10 cellular contexts compared by ENCODE assay signal in genomic region chr13:111066544-111066943, GRCh38. TPM values are rescaled to one million over a fixed set of nuclear protein-coding genes. Genes with fewer than 3 reads are reported as not detected.
DNase-seq lines count a peak whose midpoint lies in the region; ATAC-seq and TF ChIP-seq lines count a peak whose summit lies in the region.
"Had no signal": no experiment of that assay in that cellular context is flagged by ENCODE, and none has a peak within 500 bp of the region (broad histone marks: within the 10 kb centered on the region; RNA-seq: fewer than 3 reads in every experiment).

No MANE protein-coding gene starts in this region.

- H3K27ac Mint-ChIP-seq in activated CD4-positive, alpha-beta T cell treated with anti-CD3 and anti-CD28 coated beads, Interleukin-2, amount 10 ng/mL, durations not matched to agents 24 days and 14 days: no peak overlapping the region
- peak overlapping the region; percentile 10 for H3K27ac Mint-ChIP-seq in stimulated activated memory B cell treated with anti-CD40 and anti-IgM and Interleukin-4, amounts not matched to agents 10 μg/mL and 1 μg/mL and 100 μg/mL, for 72 hours

- H3K27me3 Mint-ChIP-seq in activated CD4-positive, alpha-beta T cell treated with anti-CD3 and anti-CD28 coated beads, Interleukin-2, amount 10 ng/mL, durations not matched to agents 24 days and 14 days: peaks cover 62% of the 10 kb centered on the region
- H3K27me3 Mint-ChIP-seq in stimulated activated memory B cell treated with anti-CD40 and anti-IgM and Interleukin-4, amounts not matched to agents 10 μg/mL and 1 μg/mL and 100 μg/mL, for 72 hours: peaks cover 43% of the 10 kb centered on the region

- DNase-seq in activated CD4-positive, alpha-beta T cell treated with anti-CD3 and anti-CD28 coated beads, Interleukin-2, amount 10 ng/mL, durations not matched to agents 24 days and 14 days: no peak
- no peak for DNase-seq in activated CD4-positive, alpha-beta T cell treated with anti-CD3 and anti-CD28 coated beads, Interleukin-2, amount 50 U/mL, for 48 hours
- DNase-seq in body of pancreas: peak in 1 of 4 donors; percentile 14
- no peak for DNase-seq in left lobe of liver (ENCODE audit: low spot score)
- DNase-seq in effector memory CD4-positive, alpha-beta T cell: no peak
- no peak for DNase-seq in dedifferentiated amniotic fluid mesenchymal stem cell (ENCODE audit: extremely low spot score)
- DNase-seq: HCEC 1CT, NCI-H187 had no signal

- H3K4me3 Mint-ChIP-seq in activated CD4-positive, alpha-beta T cell treated with anti-CD3 and anti-CD28 coated beads, Interleukin-2, amount 10 ng/mL, durations not matched to agents 24 days and 14 days: peak overlapping the region; percentile 63
- peak overlapping the region; percentile 43 for H3K4me3 Mint-ChIP-seq in stimulated activated memory B cell treated with anti-CD40 and anti-IgM and Interleukin-4, amounts not matched to agents 10 μg/mL and 1 μg/mL and 100 μg/mL, for 72 hours

- peaks cover 5% of the 10 kb centered on the region for H3K4me1 ChIP-seq in body of pancreas
- H3K4me1 ChIP-seq in effector memory CD4-positive, alpha-beta T cell (ENCODE audit: control insufficient read depth, insufficient read depth, low read length, poor library complexity, severe bottlenecking): peaks cover 3% of the 10 kb centered on the region

- no peak overlapping the region for H3K4me3 ChIP-seq in body of pancreas
- H3K4me3 ChIP-seq in effector memory CD4-positive, alpha-beta T cell (ENCODE audit: insufficient read depth, low read depth, low read length, poor library complexity, severe bottlenecking): no peak overlapping the region

- intact Hi-C loops in activated CD4-positive, alpha-beta T cell treated with anti-CD3 and anti-CD28 coated beads, Interleukin-2, amount 10 ng/mL, durations not matched to agents 24 days and 14 days (cut with micrococcal nuclease): loop anchor here (5.0 to 10.0 kb wide), 2 partner anchors 48 to 336 kb away; partner anchors contain the start of gene ARHGEF7
- intact Hi-C loops in body of pancreas (cut with DNase I): loop anchor here (10.0 kb wide), 1 partner anchor 148 kb away; no protein-coding TSS in a partner anchor

- peaks cover 8% of the 10 kb centered on the region for H3K4me1 Mint-ChIP-seq in activated CD4-positive, alpha-beta T cell treated with anti-CD3 and anti-CD28 coated beads, Interleukin-2, amount 10 ng/mL, durations not matched to agents 24 days and 14 days
- peaks cover 8% of the 10 kb centered on the region for H3K4me1 Mint-ChIP-seq in stimulated activated memory B cell treated with anti-CD40 and anti-IgM and Interleukin-4, amounts not matched to agents 10 μg/mL and 1 μg/mL and 100 μg/mL, for 72 hours

- H3K9me3 ChIP-seq in body of pancreas: no peaks in the 10 kb centered on the region
- H3K9me3 ChIP-seq in effector memory CD4-positive, alpha-beta T cell (ENCODE audit: control insufficient read depth, low read length): no peaks in the 10 kb centered on the region

- H3K36me3 ChIP-seq in body of pancreas (replicated peaks in 1 of 2; ENCODE audit: insufficient read depth in 1 of 2, low read depth in 2 of 2): no peaks in the 10 kb centered on the region
- H3K36me3 ChIP-seq in effector memory CD4-positive, alpha-beta T cell (ENCODE audit: control insufficient read depth, insufficient read depth, low read length): no peaks in the 10 kb centered on the region

- WGBS in body of pancreas, 2 donors: 22 to 59% methylated on average over 13 to 22 of the region's 22 CpGs

- peaks cover 5% of the 10 kb centered on the region for H3K9me3 Mint-ChIP-seq in activated CD4-positive, alpha-beta T cell treated with anti-CD3 and anti-CD28 coated beads, Interleukin-2, amount 10 ng/mL, durations not matched to agents 24 days and 14 days
- peaks cover 8% of the 10 kb centered on the region for H3K9me3 Mint-ChIP-seq in stimulated activated memory B cell treated with anti-CD40 and anti-IgM and Interleukin-4, amounts not matched to agents 10 μg/mL and 1 μg/mL and 100 μg/mL, for 72 hours

- H3K36me3 Mint-ChIP-seq in activated CD4-positive, alpha-beta T cell treated with anti-CD3 and anti-CD28 coated beads, Interleukin-2, amount 10 ng/mL, durations not matched to agents 24 days and 14 days (ENCODE audit: low read depth): no peaks in the 10 kb centered on the region
- peaks cover 7% of the 10 kb centered on the region for H3K36me3 Mint-ChIP-seq in stimulated activated memory B cell treated with anti-CD40 and anti-IgM and Interleukin-4, amounts not matched to agents 10 μg/mL and 1 μg/mL and 100 μg/mL, for 72 hours

- TF ChIP-seq CTCF in body of pancreas (IDR thresholded peaks at IDR 0.05): no peak

- H3K27me3 ChIP-seq in body of pancreas: no peaks in the 10 kb centered on the region
- peaks cover 4% of the 10 kb centered on the region for H3K27me3 ChIP-seq in effector memory CD4-positive, alpha-beta T cell (replicated peaks; ENCODE audit: control insufficient read depth, insufficient read depth, low read length, poor library complexity, severe bottlenecking)

- peak; percentile 22 for ATAC-seq in body of pancreas
- ATAC-seq in left lobe of liver: peak; percentile 16
- no peak for ATAC-seq in stimulated activated memory B cell treated with anti-CD40 and anti-IgM and Interleukin-4, amounts not matched to agents 10 μg/mL and 1 μg/mL and 100 μg/mL, for 72 hours
- ATAC-seq in HG02852 (IDR thresholded peaks at IDR 0.05; ENCODE audit: unreplicated experiment): no peak

- TF ChIP-seq POLR2A in body of pancreas (IDR thresholded peaks at IDR 0.05): no peak

- no peak overlapping the region for H3K27ac ChIP-seq in body of pancreas
- H3K27ac ChIP-seq in effector memory CD4-positive, alpha-beta T cell (ENCODE audit: insufficient read depth, low read length, poor library complexity, severe bottlenecking): no peak overlapping the region

RNA-seq across cellular contexts. Expression of gene ARHGEF7, which starts 48.6 kb away (rescaled TPM):
- 69.3 and 72.3 TPM in 2 replicates for total RNA-seq in activated CD4-positive, alpha-beta T cell treated with anti-CD3 and anti-CD28 coated beads, Interleukin-2, amount 10 ng/mL, durations not matched to agents 24 days and 14 days
- total RNA-seq in body of pancreas (10 to 100 TPM; 27.5 to 81.4 TPM), left lobe of liver (34.6 TPM)

Comparison
In these comparisons a context has a peak if more than half of its experiments do, and no peak if none do; other contexts are left out.
1. ATAC-seq: peak in body of pancreas (single experiment) and left lobe of liver (single experiment); none in stimulated activated memory B cell treated with anti-CD40 and anti-IgM and Interleukin-4, amounts not matched to agents 10 μg/mL and 1 μg/mL and 100 μg/mL, for 72 hours (single experiment) and HG02852 (single experiment).